ENCODE assay signal across 32 cellular contexts in genomic region chr1:207461649-207462048, GRCh38. TPM values are rescaled to one million over a fixed set of nuclear protein-coding genes. Genes with fewer than 3 reads are reported as not detected.
"Had no signal": no experiment of that assay in that cellular context is flagged by ENCODE, and none has a peak within 500 bp of the region (broad histone marks: within the 10 kb centered on the region; RNA-seq: fewer than 3 reads in every experiment).

No MANE protein-coding gene starts in this region.

- H3K4me3 Mint-ChIP-seq: stimulated activated naive CD8-positive, alpha-beta T cell treated with anti-CD3 and anti-CD28 coated beads, Interleukin-15, Interleukin-2, amounts not matched to agents 100 ng/mL and 50 ng/mL, for 24 hours; T-helper 17 cell had no signal

- H3K4me3 ChIP-seq: breast epithelium, gastroesophageal sphincter, left lung, lower lobe of right lung, mucosa of descending colon, ovary, prostate gland, skin epidermis, thoracic aorta, uterus had no signal

- DNase-seq: activated CD8-positive, alpha-beta memory T cell treated with anti-CD3 and anti-CD28 coated beads for 24 hours; activated gamma-delta T cell treated with Interleukin-2 at 50 U/mL for 16 hours; activated T-cell treated with anti-CD3 and anti-CD28 coated beads, Interleukin-2, amount 50 U/mL, for 1 hour; central memory CD4-positive, alpha-beta T cell; hypothalamus; left lung; lower lobe of right lung; mucosa of descending colon; ovary; retina; stimulated activated CD4-positive, alpha-beta T cell treated with anti-CD3 and anti-CD28 coated beads, Interleukin-12 subunit alpha, Interleukin-12 subunit beta, amount 100 ng/mL, for 4 hours; stimulated activated CD4-positive, alpha-beta T cell treated with anti-CD3 and anti-CD28 coated beads, Interleukin-4, amount 100 ng/mL, for 1 hour; T-helper 17 cell; T1000; trophoblast cell; uterus; WERI-Rb-1 had no signal

- H3K9me3 Mint-ChIP-seq: stimulated activated naive CD8-positive, alpha-beta T cell treated with anti-CD3 and anti-CD28 coated beads, Interleukin-15, Interleukin-2, amounts not matched to agents 100 ng/mL and 50 ng/mL, for 24 hours had no signal

- ATAC-seq: gastroesophageal sphincter, left lung, lower lobe of right lung, mucosa of descending colon, sciatic nerve, T-helper 17 cell had no signal

- H3K36me3 Mint-ChIP-seq: activated naive CD4-positive, alpha-beta T cell treated with anti-CD3 and anti-CD28 coated beads, Interleukin-2, amount 50 U/mL, for 72 hours had no signal

- FAIRE-seq: endothelial cell of umbilical vein had no signal

- H3K36me3 ChIP-seq: breast epithelium, gastroesophageal sphincter, left lung, lower lobe of right lung, ovary, prostate gland, thoracic aorta, uterus, WERI-Rb-1 had no signal

- H3K27ac ChIP-seq: breast epithelium, gastroesophageal sphincter, left lung, lower lobe of right lung, ovary, prostate gland, skin epidermis, thoracic aorta, uterus, WERI-Rb-1 had no signal

- H3K27ac Mint-ChIP-seq: stimulated activated naive CD8-positive, alpha-beta T cell treated with anti-CD3 and anti-CD28 coated beads, Interleukin-15, Interleukin-2, amounts not matched to agents 100 ng/mL and 50 ng/mL, for 24 hours; T-helper 17 cell had no signal

- H3K27me3 Mint-ChIP-seq: stimulated activated naive CD8-positive, alpha-beta T cell treated with anti-CD3 and anti-CD28 coated beads, Interleukin-15, Interleukin-2, amounts not matched to agents 100 ng/mL and 50 ng/mL, for 24 hours had no signal

- H3K4me1 ChIP-seq: breast epithelium, gastroesophageal sphincter, left lung, lower lobe of right lung, prostate gland, uterus had no signal

- H3K9me3 ChIP-seq: breast epithelium, gastroesophageal sphincter, left lung, lower lobe of right lung, mucosa of descending colon, ovary, prostate gland, thoracic aorta, uterus had no signal

- H3K27me3 ChIP-seq: breast epithelium, ovary had no signal

RNA-seq across cellular contexts. Expression of gene CR2, which starts 7.5 kb away (rescaled TPM):
- total RNA-seq: endothelial cell of umbilical vein, fibroblast of lung, fibroblast of villous mesenchyme, mesenteric fat pad, myocyte, subcutaneous adipose tissue had no signal
- polyA plus RNA-seq: endothelial cell of umbilical vein, fibroblast of lung, neural cell had no signal

RNA-seq across cellular contexts. Expression of gene CR1, which starts 34.3 kb away (rescaled TPM):
- total RNA-seq: endothelial cell of umbilical vein, fibroblast of lung, fibroblast of villous mesenchyme, myocyte had no signal
- polyA plus RNA-seq: endothelial cell of umbilical vein, fibroblast of lung, neural cell had no signal
